Comparison of ENCODE assay signal across 1 cellular context in genomic region chr3:14652360-14652907, GRCh38.
TF ChIP-seq lines count a peak whose summit lies in the region.
"Not testable (repeated sequence)": the region's sequence is repeated elsewhere in the genome, so short reads cannot be mapped to it uniquely, and the experiment has no call there.

No MANE protein-coding gene starts in this region.

TF ChIP-seq in K562, 482 proteins besides CTCF, POLR2A, EP300 and RAD21 (continues in another document):
- TF ChIP-seq THRAP3 (IDR thresholded peaks at IDR 0.05; ENCODE audit: borderline replicate concordance) (peak; percentile 16; the same call in 1 of the 2 replicates), GATA2 (CRISPR knock-in tag; IDR thresholded peaks at IDR 0.05) (0 out of 2 replicates have a peak, but pooled peaks have one; percentile 27), CTBP1 (IDR thresholded peaks at IDR 0.05; ENCODE audit: borderline replicate concordance) (peak; percentile 65; the same call in 1 of the 2 replicates), TOE1 (IDR thresholded peaks at IDR 0.05; ENCODE audit: borderline replicate concordance) (peak; percentile 39; the same call in 1 of the 2 replicates), BCOR (IDR thresholded peaks at IDR 0.05) (peak; percentile 30; the same call in 1 of the 2 replicates), THRB (CRISPR knock-in tag; conservative IDR thresholded peaks at IDR 0.05) (peak; percentile 7; the same call in 1 of the 2 replicates), CEBPG (CRISPR knock-in tag; IDR thresholded peaks at IDR 0.05) (peak; percentile 85), CEBPG (tag; conservative IDR thresholded peaks at IDR 0.05 in 1 of 2, IDR thresholded peaks at IDR 0.05 in 1 of 2) (peak in 1 of 2 experiments; percentile 95), ZNF232 (CRISPR knock-in tag; IDR thresholded peaks at IDR 0.05) (0 out of 2 replicates have a peak, but pooled peaks have one; percentile 7), ETV5 (CRISPR knock-in tag; IDR thresholded peaks at IDR 0.05; ENCODE audit: low read depth) (peak; percentile 40; the same call in 1 of the 2 replicates), ATF3 (IDR thresholded peaks at IDR 0.05) (peak; percentile 97), TRIM24 (IDR thresholded peaks at IDR 0.05) (peak in 1 of 2 experiments; percentile 41; a peak in 1 of 4 replicates), ZEB2 (IDR thresholded peaks at IDR 0.05) (peak; percentile 56), CXXC5 (CRISPR knock-in tag; IDR thresholded peaks at IDR 0.05) (0 out of 2 replicates have a peak, but pooled peaks have one; percentile 13), ARNT (IDR thresholded peaks at IDR 0.05) (peak in 1 of 2 experiments; percentile 74; a peak in 1 of 4 replicates), SMARCA4 (IDR thresholded peaks at IDR 0.05) (peak; percentile 87), SP1 (CRISPR knock-in tag; IDR thresholded peaks at IDR 0.05) (0 out of 2 replicates have a peak, but pooled peaks have one; percentile 10), ATF7 (IDR thresholded peaks at IDR 0.05) (peak; percentile 71; the same call in 1 of the 2 replicates), MEF2A (IDR thresholded peaks at IDR 0.05; ENCODE audit: control insufficient read depth, low read depth, low read length) (0 out of 2 replicates have a peak, but pooled peaks have one; percentile 47), NBN (IDR thresholded peaks at IDR 0.05; ENCODE audit: low read depth) (0 out of 2 replicates have a peak, but pooled peaks have one; percentile 13), MAZ (CRISPR knock-in tag; conservative IDR thresholded peaks at IDR 0.05 in 1 of 2, IDR thresholded peaks at IDR 0.05 in 1 of 2) (peak in 1 of 2 experiments; percentile 21; a peak in 1 of 4 replicates), ZNF318 (IDR thresholded peaks at IDR 0.05; ENCODE audit: borderline replicate concordance in 1 of 2, low read depth in 1 of 2) (0 out of 4 replicates have a peak, but pooled peaks of 1 of the 2 experiments have one; percentile 19), ZNF592 (IDR thresholded peaks at IDR 0.05) (0 out of 2 replicates have a peak, but pooled peaks have one; percentile 7), KDM1A (IDR thresholded peaks at IDR 0.05) (peak in 1 of 2 experiments; percentile 33; a peak in 1 of 4 replicates), SMARCE1 (IDR thresholded peaks at IDR 0.05) (peak; percentile 79; the same call in 1 of the 2 replicates), POLR2B (IDR thresholded peaks at IDR 0.05; ENCODE audit: low read depth, partially characterized antibody) (peak; percentile 40), HNRNPLL (IDR thresholded peaks at IDR 0.05; ENCODE audit: low read depth, low read length, poor library complexity, severe bottlenecking) (peak; percentile 22), LARP7 (IDR thresholded peaks at IDR 0.05) (0 out of 2 replicates have a peak, but pooled peaks have one; percentile 68), ARID1B (IDR thresholded peaks at IDR 0.05) (peak; percentile 73)
- not testable (repeated sequence) for TF ChIP-seq TOE1 (CRISPR knock-in tag; IDR thresholded peaks at IDR 0.05; ENCODE audit: borderline replicate concordance, low read depth); ATF3 (CRISPR knock-in tag; conservative IDR thresholded peaks at IDR 0.05)
- TF ChIP-seq, protein P1, sequence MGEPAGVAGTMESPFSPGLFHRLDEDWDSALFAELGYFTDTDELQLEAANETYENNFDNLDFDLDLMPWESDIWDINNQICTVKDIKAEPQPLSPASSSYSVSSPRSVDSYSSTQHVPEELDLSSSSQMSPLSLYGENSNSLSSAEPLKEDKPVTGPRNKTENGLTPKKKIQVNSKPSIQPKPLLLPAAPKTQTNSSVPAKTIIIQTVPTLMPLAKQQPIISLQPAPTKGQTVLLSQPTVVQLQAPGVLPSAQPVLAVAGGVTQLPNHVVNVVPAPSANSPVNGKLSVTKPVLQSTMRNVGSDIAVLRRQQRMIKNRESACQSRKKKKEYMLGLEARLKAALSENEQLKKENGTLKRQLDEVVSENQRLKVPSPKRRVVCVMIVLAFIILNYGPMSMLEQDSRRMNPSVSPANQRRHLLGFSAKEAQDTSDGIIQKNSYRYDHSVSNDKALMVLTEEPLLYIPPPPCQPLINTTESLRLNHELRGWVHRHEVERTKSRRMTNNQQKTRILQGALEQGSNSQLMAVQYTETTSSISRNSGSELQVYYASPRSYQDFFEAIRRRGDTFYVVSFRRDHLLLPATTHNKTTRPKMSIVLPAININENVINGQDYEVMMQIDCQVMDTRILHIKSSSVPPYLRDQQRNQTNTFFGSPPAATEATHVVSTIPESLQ (CRISPR knock-in tag; IDR thresholded peaks at IDR 0.05), result peak; percentile 53; the same call in 1 of the 2 replicates
- TF ChIP-seq, protein P2, sequence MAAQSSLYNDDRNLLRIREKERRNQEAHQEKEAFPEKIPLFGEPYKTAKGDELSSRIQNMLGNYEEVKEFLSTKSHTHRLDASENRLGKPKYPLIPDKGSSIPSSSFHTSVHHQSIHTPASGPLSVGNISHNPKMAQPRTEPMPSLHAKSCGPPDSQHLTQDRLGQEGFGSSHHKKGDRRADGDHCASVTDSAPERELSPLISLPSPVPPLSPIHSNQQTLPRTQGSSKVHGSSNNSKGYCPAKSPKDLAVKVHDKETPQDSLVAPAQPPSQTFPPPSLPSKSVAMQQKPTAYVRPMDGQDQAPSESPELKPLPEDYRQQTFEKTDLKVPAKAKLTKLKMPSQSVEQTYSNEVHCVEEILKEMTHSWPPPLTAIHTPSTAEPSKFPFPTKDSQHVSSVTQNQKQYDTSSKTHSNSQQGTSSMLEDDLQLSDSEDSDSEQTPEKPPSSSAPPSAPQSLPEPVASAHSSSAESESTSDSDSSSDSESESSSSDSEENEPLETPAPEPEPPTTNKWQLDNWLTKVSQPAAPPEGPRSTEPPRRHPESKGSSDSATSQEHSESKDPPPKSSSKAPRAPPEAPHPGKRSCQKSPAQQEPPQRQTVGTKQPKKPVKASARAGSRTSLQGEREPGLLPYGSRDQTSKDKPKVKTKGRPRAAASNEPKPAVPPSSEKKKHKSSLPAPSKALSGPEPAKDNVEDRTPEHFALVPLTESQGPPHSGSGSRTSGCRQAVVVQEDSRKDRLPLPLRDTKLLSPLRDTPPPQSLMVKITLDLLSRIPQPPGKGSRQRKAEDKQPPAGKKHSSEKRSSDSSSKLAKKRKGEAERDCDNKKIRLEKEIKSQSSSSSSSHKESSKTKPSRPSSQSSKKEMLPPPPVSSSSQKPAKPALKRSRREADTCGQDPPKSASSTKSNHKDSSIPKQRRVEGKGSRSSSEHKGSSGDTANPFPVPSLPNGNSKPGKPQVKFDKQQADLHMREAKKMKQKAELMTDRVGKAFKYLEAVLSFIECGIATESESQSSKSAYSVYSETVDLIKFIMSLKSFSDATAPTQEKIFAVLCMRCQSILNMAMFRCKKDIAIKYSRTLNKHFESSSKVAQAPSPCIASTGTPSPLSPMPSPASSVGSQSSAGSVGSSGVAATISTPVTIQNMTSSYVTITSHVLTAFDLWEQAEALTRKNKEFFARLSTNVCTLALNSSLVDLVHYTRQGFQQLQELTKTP (IDR thresholded peaks at IDR 0.05; ENCODE audit: low read depth in 1 of 2, partially characterized antibody in 2 of 2), result peak in 1 of 2 experiments; percentile 60
- TF ChIP-seq, protein P3, sequence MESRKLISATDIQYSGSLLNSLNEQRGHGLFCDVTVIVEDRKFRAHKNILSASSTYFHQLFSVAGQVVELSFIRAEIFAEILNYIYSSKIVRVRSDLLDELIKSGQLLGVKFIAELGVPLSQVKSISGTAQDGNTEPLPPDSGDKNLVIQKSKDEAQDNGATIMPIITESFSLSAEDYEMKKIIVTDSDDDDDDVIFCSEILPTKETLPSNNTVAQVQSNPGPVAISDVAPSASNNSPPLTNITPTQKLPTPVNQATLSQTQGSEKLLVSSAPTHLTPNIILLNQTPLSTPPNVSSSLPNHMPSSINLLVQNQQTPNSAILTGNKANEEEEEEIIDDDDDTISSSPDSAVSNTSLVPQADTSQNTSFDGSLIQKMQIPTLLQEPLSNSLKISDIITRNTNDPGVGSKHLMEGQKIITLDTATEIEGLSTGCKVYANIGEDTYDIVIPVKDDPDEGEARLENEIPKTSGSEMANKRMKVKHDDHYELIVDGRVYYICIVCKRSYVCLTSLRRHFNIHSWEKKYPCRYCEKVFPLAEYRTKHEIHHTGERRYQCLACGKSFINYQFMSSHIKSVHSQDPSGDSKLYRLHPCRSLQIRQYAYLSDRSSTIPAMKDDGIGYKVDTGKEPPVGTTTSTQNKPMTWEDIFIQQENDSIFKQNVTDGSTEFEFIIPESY (CRISPR knock-in tag; IDR thresholded peaks at IDR 0.05), result peak; percentile 82
